20 cellular contexts compared by ENCODE assay signal in the genomic region with DNA sequence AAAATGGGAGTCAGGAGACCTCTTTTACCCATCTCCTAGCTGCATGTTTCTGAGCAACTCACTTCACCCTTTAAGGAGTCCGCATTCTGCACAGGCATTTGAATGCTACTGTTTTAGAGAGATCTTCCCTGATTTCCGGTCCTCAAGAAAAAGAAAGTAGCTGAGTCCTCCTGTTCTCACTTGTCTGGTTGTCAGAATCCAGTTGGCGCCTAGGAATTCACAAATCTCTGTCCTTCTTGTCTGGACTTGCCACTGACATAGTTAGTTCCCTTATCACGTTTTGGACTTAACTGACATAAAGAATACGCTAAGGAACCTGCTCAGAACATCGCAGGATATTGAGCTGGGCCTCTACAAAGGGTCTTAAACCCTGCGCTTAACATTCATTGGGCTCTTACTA. TPM values are rescaled to one million over a fixed set of nuclear protein-coding genes. Genes with fewer than 3 reads are reported as not detected.
DNase-seq lines count a peak whose midpoint lies in the region; ATAC-seq and TF ChIP-seq lines count a peak whose summit lies in the region.
"Had no signal": no experiment of that assay in that cellular context is flagged by ENCODE, and none has a peak within 500 bp of the region (broad histone marks: within the 10 kb centered on the region; RNA-seq: fewer than 3 reads in every experiment).

No MANE protein-coding gene starts in this region.

- no peak for TF ChIP-seq CTCF in HFFc6 (IDR thresholded peaks at IDR 0.05)
- no peak for TF ChIP-seq CTCF in RWPE1 (conservative IDR thresholded peaks at IDR 0.05; ENCODE audit: low read depth)
- TF ChIP-seq CTCF in suprapubic skin (IDR thresholded peaks at IDR 0.05), result no peak

- no peak overlapping the region for H3K27ac Mint-ChIP-seq in HFFc6
- H3K27ac Mint-ChIP-seq in effector memory CD8-positive, alpha-beta T cell, result no peak overlapping the region
- H3K27ac Mint-ChIP-seq: IgD-negative memory B cell had no signal

- ATAC-seq in esophagus mucosa, result peak; percentile 78
- ATAC-seq in effector memory CD8-positive, alpha-beta T cell (replicated peaks), result no peak
- ATAC-seq in right cardiac atrium, result no peak
- ATAC-seq: Panc1 had no signal

- WGBS in suprapubic skin, result 48% methylated on average over 7 of the region's 7 CpGs
- WGBS in right cardiac atrium, result 63% methylated on average over 7 of the region's 7 CpGs

- H3K4me1 Mint-ChIP-seq in HFFc6 (ENCODE audit: low read depth), result peaks cover 35% of the 10 kb centered on the region
- no peaks in the 10 kb centered on the region for H3K4me1 Mint-ChIP-seq in effector memory CD8-positive, alpha-beta T cell (ENCODE audit: low read depth in 2 of 2)

- TF ChIP-seq POLR2A in suprapubic skin (IDR thresholded peaks at IDR 0.05), result no peak

- POLR2A ChIA-PET in RWPE1 (lab: Yijun Ruan, JAX; ENCODE audit: low non-redundant PET), result no interaction called here

- peaks cover 3% of the 10 kb centered on the region; the same call in 1 of the 2 replicates for H3K27me3 Mint-ChIP-seq in HFFc6 (ENCODE audit: insufficient read depth)
- peaks cover 17 to 25% of the 10 kb centered on the region in 2 donors for H3K27me3 Mint-ChIP-seq in effector memory CD8-positive, alpha-beta T cell

- H3K4me3 ChIP-seq in suprapubic skin (no peak overlapping the region), right cardiac atrium (ENCODE audit: low read length) (no peak overlapping the region)
- H3K4me3 ChIP-seq: SK-N-MC had no signal

- CTCF ChIA-PET in RWPE1 (lab: Yijun Ruan, JAX), result interaction anchor here (0.6 to 0.7 kb wide), 2 partner anchors 16 to 241 kb away, joined by 3 to 4 read pairs; no protein-coding TSS in a partner anchor

- H3K27ac ChIP-seq in RWPE1, result no peak overlapping the region
- peak overlapping the region; percentile 10 for H3K27ac ChIP-seq in suprapubic skin
- H3K27ac ChIP-seq in right cardiac atrium (ENCODE audit: low read length), result no peak overlapping the region
- H3K27ac ChIP-seq: SK-N-MC had no signal

- H3K9me3 Mint-ChIP-seq in HFFc6, result no peaks in the 10 kb centered on the region
- peaks cover 0 to 1% of the 10 kb centered on the region in 2 donors for H3K9me3 Mint-ChIP-seq in effector memory CD8-positive, alpha-beta T cell
- H3K9me3 Mint-ChIP-seq: IgD-negative memory B cell had no signal

- DNase-seq in HFFc6, result no peak
- peak; percentile 59 for DNase-seq in RWPE1 (ENCODE audit: low spot score)
- no peak for DNase-seq in suprapubic skin (ENCODE audit: low spot score in 2 of 2)
- no peak for DNase-seq in stimulated activated naive CD4-positive, alpha-beta T cell treated with Interleukin-2 at 50 U/mL for 16 hours (lab: John Stamatoyannopoulos, UW)
- DNase-seq in effector memory CD8-positive, alpha-beta T cell, result no peak
- no peak for DNase-seq in right cardiac atrium
- DNase-seq: C1 segment of cervical spinal cord, Karpas-422, MM.1S, NCI-H1092, NCI-H1436 treated with DMSO at 0.1 percent for 48 hours, NCI-H2029 treated with DMSO at 0.1 percent for 48 hours, NCI-H2171, NCI-H526, Right ventricle myocardium superior had no signal

- no peaks in the 10 kb centered on the region for H3K36me3 Mint-ChIP-seq in HFFc6 (ENCODE audit: low read depth)
- no peaks in the 10 kb centered on the region for H3K36me3 Mint-ChIP-seq in effector memory CD8-positive, alpha-beta T cell (ENCODE audit: insufficient read depth)
- H3K36me3 Mint-ChIP-seq: IgD-negative memory B cell had no signal

- H3K27me3 ChIP-seq in suprapubic skin (no peaks in the 10 kb centered on the region), right cardiac atrium (ENCODE audit: control insufficient read depth, insufficient read depth) (no peaks in the 10 kb centered on the region)

- H3K4me1 ChIP-seq in suprapubic skin, result peaks cover 7% of the 10 kb centered on the region
- no peaks in the 10 kb centered on the region for H3K4me1 ChIP-seq in right cardiac atrium (ENCODE audit: control insufficient read depth, insufficient read depth, low read length)

- H3K4me3 Mint-ChIP-seq in HFFc6, result peak overlapping the region; percentile 58; the same call in 1 of the 2 replicates
- no peak overlapping the region for H3K4me3 Mint-ChIP-seq in effector memory CD8-positive, alpha-beta T cell
- H3K4me3 Mint-ChIP-seq: IgD-negative memory B cell had no signal

- H3K36me3 ChIP-seq in suprapubic skin, result no peaks in the 10 kb centered on the region

- H3K9me3 ChIP-seq in suprapubic skin, result no peaks in the 10 kb centered on the region
- no peaks in the 10 kb centered on the region for H3K9me3 ChIP-seq in right cardiac atrium (ENCODE audit: control insufficient read depth, low read length)

- no peak for TF ChIP-seq EP300 in suprapubic skin (IDR thresholded peaks at IDR 0.05)

- intact Hi-C loops in right cardiac atrium (cut with DNase I), result no loop called here

RNA-seq across cellular contexts. Expression of gene OR5P3, which starts 27.4 kb away (rescaled TPM):
- total RNA-seq in HFFc6 (2021; fragmentation: NEBNext Ultra II Directional; extraction: Animal tissue kit (Norgen Biotek cat#: 25700)), result not detected
- not detected for total RNA-seq in esophagus mucosa
- total RNA-seq in suprapubic skin, result 10 to 100 TPM in 1 of 4 donors, 1 to 10 TPM in 3; 2.3 to 19.2 (median 3.7) TPM
- total RNA-seq in right cardiac atrium, result not detected
- polyA plus RNA-seq in right cardiac atrium, result not detected
- total RNA-seq: HT1080, Right ventricle myocardium superior had no signal
- polyA plus RNA-seq: IgD-negative memory B cell had no signal
